ENCODE assay signal across 1 cellular context in genomic region chr15:80999623-81000036, GRCh38.
TF ChIP-seq lines count a peak whose summit lies in the region.

No MANE protein-coding gene starts in this region.

TF ChIP-seq in K562, 482 proteins besides CTCF, POLR2A, EP300 and RAD21 (continues in another document):
- no peak for TF ChIP-seq SAP30 (IDR thresholded peaks at IDR 0.05; ENCODE audit: borderline replicate concordance, insufficient read depth, low read depth, low read length, poor library complexity, severe bottlenecking)
- TF ChIP-seq CBFA2T3 (IDR thresholded peaks at IDR 0.05), result peak; percentile 42
- TF ChIP-seq FOXM1 (IDR thresholded peaks at IDR 0.05; ENCODE audit: low read depth), result peak; percentile 53
- no peak for TF ChIP-seq FOXM1 (CRISPR knock-in tag; IDR thresholded peaks at IDR 0.05; ENCODE audit: low read depth)
- TF ChIP-seq NFE2 (IDR thresholded peaks at IDR 0.05; ENCODE audit: low read depth), result peak; percentile 73
- TF ChIP-seq KDM5B (IDR thresholded peaks at IDR 0.05; ENCODE audit: insufficient replicate concordance, low read depth, low read length), result peak; percentile 53
- TF ChIP-seq ETV1 (tag; conservative IDR thresholded peaks at IDR 0.05; ENCODE audit: low read depth), result peak; percentile 55
- TF ChIP-seq L3MBTL2 (IDR thresholded peaks at IDR 0.05), result peak; percentile 54; the same call in 1 of the 2 replicates
- TF ChIP-seq ZNF398 (CRISPR knock-in tag; IDR thresholded peaks at IDR 0.05), result no peak
- peak in 1 of 2 experiments; percentile 24; a peak in 1 of 4 replicates for TF ChIP-seq HDAC1 (IDR thresholded peaks at IDR 0.05)
- TF ChIP-seq CREM (IDR thresholded peaks at IDR 0.05; ENCODE audit: low read depth), result 0 out of 2 replicates have a peak, but pooled peaks have one; percentile 15
- TF ChIP-seq TFAP4 (CRISPR knock-in tag; IDR thresholded peaks at IDR 0.05; ENCODE audit: borderline replicate concordance), result peak; percentile 54; the same call in 1 of the 2 replicates
- peak; percentile 36 for TF ChIP-seq CXXC5 (CRISPR knock-in tag; IDR thresholded peaks at IDR 0.05)
- TF ChIP-seq HMBOX1 (IDR thresholded peaks at IDR 0.05), result peak; percentile 67
- TF ChIP-seq CGGBP1 (CRISPR knock-in tag; IDR thresholded peaks at IDR 0.05), result no peak
- no peak for TF ChIP-seq ESRRA (IDR thresholded peaks at IDR 0.05; ENCODE audit: borderline replicate concordance, low read depth)
- no peak for TF ChIP-seq USF2 (CRISPR knock-in tag; IDR thresholded peaks at IDR 0.05)
- peak; percentile 53 for TF ChIP-seq POLR2B (IDR thresholded peaks at IDR 0.05; ENCODE audit: low read depth, partially characterized antibody)
- peak; percentile 42; the same call in 1 of the 2 replicates for TF ChIP-seq PKNOX1 (IDR thresholded peaks at IDR 0.05)
- peak in 1 of 2 experiments; percentile 22; a peak in 1 of 4 replicates for TF ChIP-seq MNT (conservative IDR thresholded peaks at IDR 0.05)
- TF ChIP-seq TAF1 (IDR thresholded peaks at IDR 0.05; ENCODE audit: control insufficient read depth, extremely low read depth, insufficient read depth, low read length, severe bottlenecking), result peak; percentile 56
- TF ChIP-seq SOX6 (IDR thresholded peaks at IDR 0.05), result peak; percentile 34; the same call in 1 of the 2 replicates
- TF ChIP-seq EWSR1 (IDR thresholded peaks at IDR 0.05; ENCODE audit: borderline replicate concordance, low read depth, partially characterized antibody), result no peak
- peak; percentile 38; the same call in 1 of the 2 replicates for TF ChIP-seq ZNF592 (IDR thresholded peaks at IDR 0.05)
- no peak for TF ChIP-seq TSC22D4 (tag; IDR thresholded peaks at IDR 0.05)
- no peak for TF ChIP-seq ZNF165 (CRISPR knock-in tag; IDR thresholded peaks at IDR 0.05; ENCODE audit: borderline replicate concordance)
- peak; percentile 59 for TF ChIP-seq C11orf30 (IDR thresholded peaks at IDR 0.05; ENCODE audit: low read depth)
- 0 out of 2 replicates have a peak, but pooled peaks have one; percentile 22 for TF ChIP-seq STAT5A (IDR thresholded peaks at IDR 0.05; ENCODE audit: borderline replicate concordance, low read length)
- TF ChIP-seq CBX3 (IDR thresholded peaks at IDR 0.05; ENCODE audit: borderline replicate concordance in 1 of 2, low read length in 2 of 2), result 0 out of 3 replicates have a peak, but pooled peaks of 1 of the 2 experiments have one; percentile 2
- TF ChIP-seq ZNF316 (IDR thresholded peaks at IDR 0.05), result peak; percentile 84
- no peak for TF ChIP-seq ZNF77 (CRISPR knock-in tag; IDR thresholded peaks at IDR 0.05)
- TF ChIP-seq TEAD4 (IDR thresholded peaks at IDR 0.05; ENCODE audit: low read length), result peak; percentile 10; the same call in 1 of the 2 replicates
- TF ChIP-seq TEAD4 (CRISPR knock-in tag; IDR thresholded peaks at IDR 0.05; ENCODE audit: borderline replicate concordance), result no peak
- TF ChIP-seq FOXP1 (CRISPR knock-in tag; IDR thresholded peaks at IDR 0.05), result 0 out of 2 replicates have a peak, but pooled peaks have one; percentile 37
- TF ChIP-seq DPF2 (IDR thresholded peaks at IDR 0.05), result 0 out of 2 replicates have a peak, but pooled peaks have one; percentile 41
- TF ChIP-seq POLR2AphosphoS5 (IDR thresholded peaks at IDR 0.05; ENCODE audit: control insufficient read depth, insufficient read depth, low read depth, low read length), result peak; percentile 56
- no peak for TF ChIP-seq ELF1 (tag; IDR thresholded peaks at IDR 0.05)
- TF ChIP-seq MXI1 (IDR thresholded peaks at IDR 0.05; ENCODE audit: low read depth, low read length), result 0 out of 2 replicates have a peak, but pooled peaks have one; percentile 48
- TF ChIP-seq ARID1B (IDR thresholded peaks at IDR 0.05), result peak; percentile 51
- TF ChIP-seq ATF1 (CRISPR knock-in tag; IDR thresholded peaks at IDR 0.05), result no peak
- peak; percentile 36 for TF ChIP-seq ATF1 (tag; IDR thresholded peaks at IDR 0.05)
- no peak for TF ChIP-seq E4F1 (CRISPR knock-in tag; IDR thresholded peaks at IDR 0.05; ENCODE audit: borderline replicate concordance)
- 0 out of 2 replicates have a peak, but pooled peaks have one; percentile 7 for TF ChIP-seq JUND (IDR thresholded peaks at IDR 0.05; ENCODE audit: borderline replicate concordance, low read depth, low read length)
- TF ChIP-seq JUND (tag; IDR thresholded peaks at IDR 0.05; ENCODE audit: borderline replicate concordance, low read depth, low read length), result no peak
- no peak for TF ChIP-seq NCOA4 (IDR thresholded peaks at IDR 0.05; ENCODE audit: partially characterized antibody)
- peak; percentile 34; the same call in 1 of the 2 replicates for TF ChIP-seq MYBL2 (IDR thresholded peaks at IDR 0.05; ENCODE audit: low read depth)
- TF ChIP-seq MYBL2 (CRISPR knock-in tag; IDR thresholded peaks at IDR 0.05; ENCODE audit: borderline replicate concordance), result no peak
- no peak for TF ChIP-seq RBM22 (IDR thresholded peaks at IDR 0.05; ENCODE audit: low read depth, low read length, poor library complexity, severe bottlenecking)
- no peak for TF ChIP-seq HMG20A (CRISPR knock-in tag; conservative IDR thresholded peaks at IDR 0.05)
- peak; percentile 36; the same call in 1 of the 2 replicates for TF ChIP-seq SPI1 (IDR thresholded peaks at IDR 0.05; ENCODE audit: borderline replicate concordance, low read depth, low read length)
- 0 out of 2 replicates have a peak, but pooled peaks have one; percentile 9 for TF ChIP-seq LEF1 (IDR thresholded peaks at IDR 0.05)
- peak; percentile 38; the same call in 1 of the 2 replicates for TF ChIP-seq SUPT5H (IDR thresholded peaks at IDR 0.05)
- TF ChIP-seq ETV6 (IDR thresholded peaks at IDR 0.05; ENCODE audit: borderline replicate concordance in 1 of 2, low read depth in 2 of 2, low read length in 1 of 2), result peak in 1 of 2 experiments; percentile 91; a peak in 2 of 4 replicates
- no peak for TF ChIP-seq ETV6 (CRISPR knock-in tag; IDR thresholded peaks at IDR 0.05; ENCODE audit: borderline replicate concordance)
- TF ChIP-seq SNRNP70 (optimal IDR thresholded peaks at IDR 0.05; ENCODE audit: low read depth, low read length), result no peak
- peak; percentile 88 for TF ChIP-seq ZEB2 (IDR thresholded peaks at IDR 0.05)
- TF ChIP-seq EGR1 (conservative IDR thresholded peaks at IDR 0.05), result peak; percentile 82
